In the genomic region with DNA sequence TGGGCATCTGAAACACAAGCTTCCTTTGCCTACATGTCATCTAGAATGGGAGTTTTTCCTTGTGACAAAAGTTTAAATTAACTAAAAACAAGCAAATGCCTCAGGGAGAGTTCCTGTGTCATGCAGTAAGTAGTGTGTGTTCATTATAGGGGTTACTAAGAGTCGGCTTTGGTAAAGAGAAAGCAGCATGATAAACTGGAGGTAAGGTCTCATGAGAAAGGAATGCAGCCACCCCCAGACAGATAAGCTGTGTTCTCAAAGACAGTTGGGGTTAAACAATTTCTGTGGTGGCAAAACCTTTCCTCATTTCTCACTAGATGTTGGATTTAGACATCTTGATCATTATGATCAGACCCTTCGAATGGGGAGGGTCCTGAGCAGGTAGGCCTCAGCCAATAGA, we compare ENCODE assay signal across 9 cellular contexts.
DNase-seq lines count a peak whose midpoint lies in the region; ATAC-seq, FAIRE-seq and TF ChIP-seq lines count a peak whose summit lies in the region.
"Had no signal": no experiment of that assay in that cellular context is flagged by ENCODE, and none has a peak within 500 bp of the region (broad histone marks: within the 10 kb centered on the region; RNA-seq: fewer than 3 reads in every experiment).

No MANE protein-coding gene starts in this region.

- peak overlapping the region; percentile 31; the same call in 1 of the 2 replicates for H4K5ac ChIP-seq in IMR-90 (ENCODE audit: low read depth, low read length)
- no peak overlapping the region for H4K5ac ChIP-seq in mesendoderm (ENCODE audit: low read length)

- no peak overlapping the region for H2AK9ac ChIP-seq in IMR-90 (replicated peaks; ENCODE audit: low read depth, low read length, poor library complexity)

- intact Hi-C loops in CD4-positive, alpha-beta T cell (cut with DNase I, micrococcal nuclease): loop anchor here in 1 of 2 experiments (5.0 to 10.0 kb wide), 2 partner anchors 35 to 62 kb away; no protein-coding TSS in a partner anchor
- intact Hi-C loops in IMR-90 (cut with micrococcal nuclease): no loop called here

- H3K56ac ChIP-seq in IMR-90 (ENCODE audit: extremely low read depth, insufficient read depth, low read length) (peak overlapping the region; percentile 25; the same call in 1 of the 2 replicates), mesendoderm (ENCODE audit: low read length) (no peak overlapping the region)

- peaks cover 72% of the 10 kb centered on the region for H3K36me3 Mint-ChIP-seq in CD4-positive, alpha-beta T cell (ENCODE audit: low read depth)

- 0 out of 2 replicates have a peak, but pooled peaks have one; percentile 12 for TF ChIP-seq RAD21 in IMR-90 (IDR thresholded peaks at IDR 0.05; ENCODE audit: low read length)

- H3K4me3 ChIP-seq in IMR-90 (ENCODE audit: insufficient read depth, low read depth, low read length) (no peak overlapping the region), bronchial epithelial cell (ENCODE audit: low read depth, low read length) (no peak overlapping the region), mesendoderm (ENCODE audit: low read length) (no peak overlapping the region)

- 33% methylated on average over 2 of the region's 2 CpGs; no CpG with 5 or more reads in 1 of the 2 experiments for WGBS in IMR-90 (ENCODE audit: extremely low coverage in 2 of 2, insufficient read length in 1 of 2), 2 experiments
- WGBS in mesendoderm (ENCODE audit: extremely low coverage, insufficient coverage, low lambda C conversion rate): no CpG with 5 or more reads among the region's 2 CpGs

- no peak for ATAC-seq in CD4-positive, alpha-beta T cell (ENCODE audit: poor library complexity)
- peak; percentile 87 for ATAC-seq in IMR-90 (ENCODE audit: low read depth)
- no peak for ATAC-seq in GM18870 (IDR thresholded peaks at IDR 0.05; ENCODE audit: unreplicated experiment)

- H3K9me3 ChIP-seq in CD4-positive, alpha-beta T cell (ENCODE audit: control insufficient read depth, low read length): no peaks in the 10 kb centered on the region
- no peaks in the 10 kb centered on the region for H3K9me3 ChIP-seq in IMR-90 (ENCODE audit: control insufficient read depth, insufficient read depth, low read length)

- peaks cover 11% of the 10 kb centered on the region for H3K79me2 ChIP-seq in mesendoderm (ENCODE audit: control insufficient read depth, insufficient read depth, low read length)

- H3K4me2 ChIP-seq in IMR-90 (ENCODE audit: low read depth, low read length) (peak overlapping the region; percentile 75), mesendoderm (ENCODE audit: low read length) (no peak overlapping the region)

- H3K4me1 ChIP-seq in IMR-90 (ENCODE audit: control insufficient read depth, insufficient read depth, low read length) (peaks cover 35% of the 10 kb centered on the region), mesendoderm (ENCODE audit: control insufficient read depth, low read depth, low read length) (no peaks in the 10 kb centered on the region)

- H2BK20ac ChIP-seq in IMR-90 (ENCODE audit: low read depth, low read length): peak overlapping the region; percentile 83

- H3K36me3 ChIP-seq in IMR-90 (ENCODE audit: control insufficient read depth, insufficient read depth, low read length) (peaks cover 24% of the 10 kb centered on the region), bronchial epithelial cell (ENCODE audit: control insufficient read depth, insufficient read depth, low read length) (peaks cover 5% of the 10 kb centered on the region), mesendoderm (ENCODE audit: control insufficient read depth, insufficient read depth, low read length) (peaks cover 6% of the 10 kb centered on the region)

- H3K18ac ChIP-seq in IMR-90 (ENCODE audit: low read depth, low read length): peak overlapping the region; percentile 90
- no peak overlapping the region for H3K18ac ChIP-seq in mesendoderm (ENCODE audit: low read length)

- TF ChIP-seq CTCF in CD4-positive, alpha-beta T cell (IDR thresholded peaks at IDR 0.05): no peak
- TF ChIP-seq CTCF in IMR-90 (conservative IDR thresholded peaks at IDR 0.05; ENCODE audit: low read depth, low read length) (no peak), bronchial epithelial cell (IDR thresholded peaks at IDR 0.05; ENCODE audit: insufficient read depth, low read length, severe bottlenecking) (no peak)

- peaks cover 35 to 72% of the 10 kb centered on the region in 2 experiments for H3K79me1 ChIP-seq in IMR-90 (ENCODE audit: low read depth in 1 of 2, low read length in 2 of 2)
- H3K79me1 ChIP-seq in mesendoderm (ENCODE audit: low read length): peaks cover 16% of the 10 kb centered on the region

- peak overlapping the region; percentile 76 for H2BK120ac ChIP-seq in IMR-90 (ENCODE audit: low read depth, low read length)
- H2BK120ac ChIP-seq in mesendoderm (ENCODE audit: low read depth, low read length): no peak overlapping the region

- H3K14ac ChIP-seq in IMR-90 (replicated peaks; ENCODE audit: low read depth, low read length): peak overlapping the region; percentile 66

- no peak overlapping the region for H2AFZ ChIP-seq in IMR-90 (replicated peaks; ENCODE audit: low read length, poor library complexity)

- TF ChIP-seq POLR2A in IMR-90 (IDR thresholded peaks at IDR 0.05; ENCODE audit: low read depth, low read length): no peak

- H3K4ac ChIP-seq in IMR-90 (ENCODE audit: low read depth, low read length) (peak overlapping the region; percentile 88), mesendoderm (ENCODE audit: low read depth, low read length) (no peak overlapping the region)

- CTCF ChIA-PET in CD4-positive, alpha-beta T cell (lab: Charles Lee): interaction anchor here (0.8 to 3.2 kb wide), 2 partner anchors 30 to 408 kb away, joined by 3 to 10 read pairs; no protein-coding TSS in a partner anchor
- CTCF ChIA-PET in IMR-90 (lab: Yijun Ruan, JAX): interaction anchor here (0.6 to 1.0 kb wide), 3 partner anchors 81 to 183 kb away, joined by 3 to 5 read pairs (median 4); no protein-coding TSS in a partner anchor

- H2AK5ac ChIP-seq in IMR-90 (ENCODE audit: low read depth, low read length) (peak overlapping the region; percentile 90), mesendoderm (ENCODE audit: low read length) (no peak overlapping the region)

- H4K20me1 ChIP-seq in IMR-90 (ENCODE audit: insufficient read depth, low read length): peaks cover 55% of the 10 kb centered on the region

- peak overlapping the region; percentile 3 to 74; a peak in 2 of 4 replicates for H4K8ac ChIP-seq in IMR-90 (ENCODE audit: low read depth in 2 of 2, low read length in 2 of 2)
- H4K8ac ChIP-seq in mesendoderm (ENCODE audit: low read depth, low read length): no peak overlapping the region

- H3K27me3 Mint-ChIP-seq in CD4-positive, alpha-beta T cell: no peaks in the 10 kb centered on the region

- peak overlapping the region; percentile 76 for H3K27ac Mint-ChIP-seq in CD4-positive, alpha-beta T cell

- no peak for DNase-seq in CD4-positive, alpha-beta T cell
- DNase-seq in IMR-90 (peak; percentile 96), bronchial epithelial cell (ENCODE audit: low read depth) (peak; percentile 93), mesendoderm (peak; percentile 83), NCI-H2081 (lab: John Stamatoyannopoulos, UW) (no peak), nucleus accumbens (lab: John Stamatoyannopoulos, UW) (no peak)
- DNase-seq in stimulated activated CD4-positive, alpha-beta T cell treated with anti-CD3 and anti-CD28 coated beads, Interleukin-15, amount 100 ng/mL, for 24 hours: no peak
- DNase-seq: NCI-H1048 had no signal

- BruUV-seq in IMR-90 (replicated peaks; lab: Mats Ljungman, UMichigan): no TSS peak

- peak overlapping the region; percentile 59 for H4K91ac ChIP-seq in IMR-90 (ENCODE audit: insufficient read depth, low read depth, low read length)

- in situ Hi-C loops in IMR-90 (cut with MboI; ENCODE audit: low sequenced_read_pairs): no loop called here

- peaks cover 41% of the 10 kb centered on the region for H3K9me1 ChIP-seq in IMR-90 (ENCODE audit: insufficient read depth, low read length)

- H3K27ac ChIP-seq in CD4-positive, alpha-beta T cell (ENCODE audit: low read depth, low read length): no peak overlapping the region
- H3K27ac ChIP-seq in IMR-90 (ENCODE audit: insufficient read depth, low read length) (peak overlapping the region; percentile 78), mesendoderm (ENCODE audit: low read depth, low read length) (no peak overlapping the region)

- H3K4me3 Mint-ChIP-seq in CD4-positive, alpha-beta T cell: peak overlapping the region; percentile 52

- no peaks in the 10 kb centered on the region for H3K9me3 Mint-ChIP-seq in CD4-positive, alpha-beta T cell

- H3K23ac ChIP-seq in IMR-90 (ENCODE audit: low read depth, low read length): peak overlapping the region; percentile 94
- no peak overlapping the region for H3K23ac ChIP-seq in mesendoderm (ENCODE audit: low read length)

- H2BK15ac ChIP-seq in IMR-90 (ENCODE audit: low read depth, low read length): peak overlapping the region; percentile 65; the same call in 2 of the 3 replicates
- H2BK15ac ChIP-seq in mesendoderm (replicated peaks; ENCODE audit: low read depth): no peak overlapping the region

- H3K4me1 Mint-ChIP-seq in CD4-positive, alpha-beta T cell (ENCODE audit: low read depth): peaks cover 76% of the 10 kb centered on the region

- FAIRE-seq in bronchial epithelial cell (lab: Jason Lieb, UNC): no peak

- dilution Hi-C loops in IMR-90 (cut with HindIII; ENCODE audit: low sequenced_read_pairs, unreplicated experiment): no loop called here

- H3K27me3 ChIP-seq in CD4-positive, alpha-beta T cell (ENCODE audit: control insufficient read depth, insufficient read depth, low read length): no peaks in the 10 kb centered on the region
- H3K27me3 ChIP-seq in IMR-90 (ENCODE audit: control insufficient read depth, insufficient read depth, low read length) (no peaks in the 10 kb centered on the region), bronchial epithelial cell (ENCODE audit: control insufficient read depth, insufficient read depth, low read length) (no peaks in the 10 kb centered on the region), mesendoderm (ENCODE audit: insufficient read depth, low read length, poor library complexity) (no peaks in the 10 kb centered on the region)

- H2BK5ac ChIP-seq in IMR-90 (ENCODE audit: low read depth, low read length, poor library complexity, severe bottlenecking): peak overlapping the region; percentile 96
- H2BK5ac ChIP-seq in mesendoderm (ENCODE audit: low read length): no peak overlapping the region

- POLR2A ChIA-PET in CD4-positive, alpha-beta T cell (lab: Charles Lee): interaction anchor here (0.7 to 2.6 kb wide), 6 partner anchors 17 to 129 kb away, joined by 3 to 12 read pairs (median 4); no protein-coding TSS in a partner anchor
- POLR2A ChIA-PET in IMR-90 (lab: Charles Lee; ENCODE audit: unreplicated experiment): no interaction called here

- H3K9ac ChIP-seq in IMR-90 (ENCODE audit: low read depth, low read length) (no peak overlapping the region), mesendoderm (ENCODE audit: low read length) (no peak overlapping the region)

TF ChIP-seq in IMR-90, 13 proteins besides CTCF, POLR2A, EP300 and RAD21 (continues in another document):
- TF ChIP-seq FOS (IDR thresholded peaks at IDR 0.05; ENCODE audit: low read depth, low read length) (peak; percentile 78), CEBPB (IDR thresholded peaks at IDR 0.05; ENCODE audit: low read depth, low read length) (peak; percentile 36; the same call in 1 of the 2 replicates), RCOR1 (IDR thresholded peaks at IDR 0.05; ENCODE audit: insufficient replicate concordance, low read length) (peak; percentile 62), MAZ (IDR thresholded peaks at IDR 0.05; ENCODE audit: borderline replicate concordance, low read depth, low read length) (no peak)

Comparison
In these comparisons a context has a peak if more than half of its experiments do, and no peak if none do; other contexts are left out.
1. DNase-seq: peak in IMR-90 (single experiment), bronchial epithelial cell (single experiment) and mesendoderm (single experiment); none in CD4-positive, alpha-beta T cell (0 of 10), NCI-H2081 (0 of 2), stimulated activated CD4-positive, alpha-beta T cell treated with anti-CD3 and anti-CD28 coated beads, Interleukin-15, amount 100 ng/mL, for 24 hours (single experiment) and nucleus accumbens (0 of 56).